In genomic region chrX:134013528-134013927, GRCh38 we compare ENCODE assay signal across 29 cellular contexts. TPM values are rescaled to one million over a fixed set of nuclear protein-coding genes. Genes with fewer than 3 reads are reported as not detected.
"Had no signal": no experiment of that assay in that cellular context is flagged by ENCODE, and none has a peak within 500 bp of the region (broad histone marks: within the 10 kb centered on the region; RNA-seq: fewer than 3 reads in every experiment).

No MANE protein-coding gene starts in this region.

- DNase-seq: activated CD4-positive, alpha-beta T cell treated with anti-CD3 and anti-CD28 coated beads, Interleukin-2, amount 10 ng/mL, durations not matched to agents 24 days and 14 days; activated CD4-positive, alpha-beta T cell treated with anti-CD3 and anti-CD28 coated beads, Interleukin-2, amount 50 U/mL, for 4 hours; activated CD8-positive, alpha-beta T cell treated with anti-CD3 and anti-CD28 coated beads, Interleukin-2, amount 10 ng/mL, durations not matched to agents 7 days and 5 days; activated gamma-delta T cell treated with Interleukin-2 at 50 U/mL for 16 hours; activated T-cell treated with anti-CD3 and anti-CD28 coated beads, Interleukin-2, amount 50 U/mL, for 4 hours; adrenal gland; body of pancreas; NCI-H1105 treated with DMSO at 0.1 percent for 48 hours; NCI-H1694; NCI-H1930; NCI-H2081 treated with DMSO at 0.1 percent for 48 hours; NCI-H2171 treated with DMSO at 0.1 percent for 48 hours; NCI-H2227 treated with DMSO at 0.1 percent for 48 hours; NCI-H446; NCI-H510A treated with DMSO at 0.1 percent for 48 hours; NCI-H526 treated with DMSO at 0.1 percent for 48 hours; NCI-H82; NK-92 treated with Interleukin-12 subunit alpha and Interleukin-12 subunit beta, amount 100 ng/mL, for 24 hours; Peyer's patch; SIG-M5; SW 1271; T-helper 9 cell had no signal

- H3K9me3 Mint-ChIP-seq: activated CD4-positive, alpha-beta T cell treated with anti-CD3 and anti-CD28 coated beads, Interleukin-2, amount 10 ng/mL, durations not matched to agents 24 days and 14 days; activated naive CD4-positive, alpha-beta T cell treated with anti-CD3 and anti-CD28 coated beads for 36 hours; activated naive CD4-positive, alpha-beta T cell treated with anti-CD3 and anti-CD28 coated beads, Interleukin-2, amount 50 U/mL, for 72 hours; activated T-cell treated with anti-CD3 and anti-CD28 coated beads, Interleukin-2, amount 50 U/mL, for 4 hours; activated T-helper 1 cell treated with anti-CD3 and anti-CD28 coated beads, Interleukin-12 subunit alpha, Interleukin-12 subunit beta, Interleukin-2, Interleukin-4 antibody, amounts not matched to agents 30 ng/mL and 10 ng/mL and 1 ng/mL, durations not matched to agents 14 hours and 24 hours and 36 hours had no signal

- H3K4me3 Mint-ChIP-seq: activated CD4-positive, alpha-beta T cell treated with anti-CD3 and anti-CD28 coated beads, Interleukin-2, amount 10 ng/mL, durations not matched to agents 24 days and 14 days; activated CD8-positive, alpha-beta T cell treated with anti-CD3 and anti-CD28 coated beads, Interleukin-2, amount 10 ng/mL, durations not matched to agents 7 days and 5 days; activated naive CD4-positive, alpha-beta T cell treated with anti-CD3 and anti-CD28 coated beads for 36 hours; activated T-cell treated with anti-CD3 and anti-CD28 coated beads, Interleukin-2, amount 50 U/mL, for 4 hours; activated T-helper 1 cell treated with anti-CD3 and anti-CD28 coated beads, Interleukin-12 subunit alpha, Interleukin-12 subunit beta, Interleukin-2, Interleukin-4 antibody, amounts not matched to agents 30 ng/mL and 10 ng/mL and 1 ng/mL, durations not matched to agents 14 hours and 24 hours and 36 hours had no signal

- H3K27ac Mint-ChIP-seq: activated CD4-positive, alpha-beta T cell treated with anti-CD3 and anti-CD28 coated beads, Interleukin-2, amount 10 ng/mL, durations not matched to agents 24 days and 14 days; activated CD8-positive, alpha-beta T cell treated with anti-CD3 and anti-CD28 coated beads, Interleukin-2, amount 10 ng/mL, durations not matched to agents 7 days and 5 days; activated naive CD4-positive, alpha-beta T cell treated with anti-CD3 and anti-CD28 coated beads for 36 hours; activated T-helper 1 cell treated with anti-CD3 and anti-CD28 coated beads, Interleukin-12 subunit alpha, Interleukin-12 subunit beta, Interleukin-2, Interleukin-4 antibody, amounts not matched to agents 30 ng/mL and 10 ng/mL and 1 ng/mL, durations not matched to agents 14 hours and 24 hours and 36 hours had no signal

- ATAC-seq: activated CD8-positive, alpha-beta T cell treated with anti-CD3 and anti-CD28 coated beads, Interleukin-2, amount 10 ng/mL, durations not matched to agents 7 days and 5 days; body of pancreas; K562; Right ventricle myocardium inferior had no signal

RNA-seq across cellular contexts. Expression of gene GPC3, which starts 28.1 kb away (rescaled TPM):
- total RNA-seq: M059J, PC-3 had no signal
